In the genomic region with DNA sequence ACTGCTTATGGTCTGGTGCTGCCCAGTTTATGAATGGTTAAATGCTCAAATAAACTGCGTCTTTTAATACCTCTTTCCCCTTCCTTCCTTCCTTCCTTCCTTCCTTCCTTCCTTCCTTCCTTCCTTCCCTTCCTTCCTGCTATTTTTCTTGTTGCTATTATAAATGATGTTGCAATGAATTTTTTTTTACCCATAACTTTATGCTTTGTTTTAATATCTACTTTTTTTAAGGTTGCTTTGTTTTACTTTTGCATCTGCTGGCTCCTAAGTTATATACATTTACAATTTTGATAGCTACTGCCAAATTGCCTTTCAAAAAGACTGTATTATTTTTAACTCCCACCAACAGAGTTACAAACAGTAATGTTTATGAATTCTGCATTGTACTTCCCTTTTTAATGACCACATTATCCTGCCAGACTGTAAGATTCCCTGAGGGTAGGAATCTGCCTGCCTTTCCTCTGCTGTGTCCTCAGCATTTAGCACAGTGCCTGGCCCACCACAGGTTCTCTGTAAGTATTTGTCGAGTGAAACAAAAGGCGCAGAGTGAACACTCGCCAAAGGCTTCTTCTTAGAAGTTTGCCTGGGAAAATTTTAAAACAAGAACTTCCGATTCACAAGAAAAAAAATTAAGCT, we compare ENCODE assay signal across 16 cellular contexts. TPM values are rescaled to one million over a fixed set of nuclear protein-coding genes. Genes with fewer than 3 reads are reported as not detected.
"Had no signal": no experiment of that assay in that cellular context is flagged by ENCODE, and none has a peak within 500 bp of the region (broad histone marks: within the 10 kb centered on the region; RNA-seq: fewer than 3 reads in every experiment).

No MANE protein-coding gene starts in this region.

- H3K4me3 Mint-ChIP-seq: activated naive CD4-positive, alpha-beta T cell treated with anti-CD3 and anti-CD28 coated beads for 36 hours; activated T-helper 17 cell treated with anti-CD3 and anti-CD28 coated beads, Interleukin-2, amount 50 U/mL, for 72 hours; memory B cell; nephron; stimulated activated memory B cell treated with anti-CD40 and anti-IgM and Interleukin-4, amounts not matched to agents 10 μg/mL and 1 μg/mL and 100 μg/mL, for 72 hours had no signal

- H3K4me1 Mint-ChIP-seq: activated T-helper 17 cell treated with anti-CD3 and anti-CD28 coated beads, Interleukin-2, amount 50 U/mL, for 72 hours; memory B cell had no signal

- H3K9me3 ChIP-seq: heart left ventricle, left ventricle myocardium inferior, prostate gland, right lobe of liver, transverse colon had no signal

- H3K27me3 ChIP-seq: cardiac muscle cell, foreskin keratinocyte, heart left ventricle, right lobe of liver, transverse colon had no signal

- H3K27ac ChIP-seq: cardiac muscle cell, foreskin keratinocyte, heart left ventricle, left ventricle myocardium inferior, prostate gland, right lobe of liver, transverse colon had no signal

- H3K27ac Mint-ChIP-seq: activated naive CD4-positive, alpha-beta T cell treated with anti-CD3 and anti-CD28 coated beads for 36 hours; activated T-helper 17 cell treated with anti-CD3 and anti-CD28 coated beads, Interleukin-2, amount 50 U/mL, for 72 hours; memory B cell; nephron; stimulated activated memory B cell treated with anti-CD40 and anti-IgM and Interleukin-4, amounts not matched to agents 10 μg/mL and 1 μg/mL and 100 μg/mL, for 72 hours had no signal

- ATAC-seq: activated T-helper 17 cell treated with anti-CD3 and anti-CD28 coated beads, Interleukin-2, amount 50 U/mL, for 72 hours; heart left ventricle; right lobe of liver; stimulated activated memory B cell treated with anti-CD40 and anti-IgM and Interleukin-4, amounts not matched to agents 10 μg/mL and 1 μg/mL and 100 μg/mL, for 72 hours had no signal

- H3K36me3 Mint-ChIP-seq: memory B cell; stimulated activated memory B cell treated with anti-CD40 and anti-IgM and Interleukin-4, amounts not matched to agents 10 μg/mL and 1 μg/mL and 100 μg/mL, for 72 hours had no signal

- H3K4me1 ChIP-seq: foreskin keratinocyte, prostate gland, right lobe of liver, transverse colon had no signal

- DNase-seq: activated CD4-positive, alpha-beta T cell treated with anti-CD3 and anti-CD28 coated beads, Interleukin-2, amount 50 U/mL, for 1 hour; activated CD4-positive, CD25-positive, alpha-beta regulatory T cell; activated naive CD4-positive, alpha-beta T cell treated with anti-CD3 and anti-CD28 coated beads for 36 hours; activated T-cell treated with anti-CD3 and anti-CD28 coated beads for 4 hours; heart left ventricle; left ventricle myocardium inferior; right lobe of liver; transverse colon had no signal

- H3K9me3 Mint-ChIP-seq: activated naive CD4-positive, alpha-beta T cell treated with anti-CD3 and anti-CD28 coated beads for 36 hours; activated T-helper 17 cell treated with anti-CD3 and anti-CD28 coated beads, Interleukin-2, amount 50 U/mL, for 72 hours; memory B cell; nephron; stimulated activated memory B cell treated with anti-CD40 and anti-IgM and Interleukin-4, amounts not matched to agents 10 μg/mL and 1 μg/mL and 100 μg/mL, for 72 hours had no signal

- H3K36me3 ChIP-seq: cardiac muscle cell, heart left ventricle, left ventricle myocardium inferior, prostate gland, right lobe of liver, transverse colon had no signal

- H3K4me3 ChIP-seq: cardiac muscle cell, heart left ventricle, left ventricle myocardium inferior, prostate gland, right lobe of liver, transverse colon had no signal

RNA-seq across cellular contexts. Expression of a gene that starts 36.9 kb away (rescaled TPM):
- total RNA-seq: cardiac muscle cell, left ventricle myocardium inferior, omental fat pad, right lobe of liver, transverse colon had no signal
